Comparison of ENCODE assay signal across 16 cellular contexts in the genomic region with DNA sequence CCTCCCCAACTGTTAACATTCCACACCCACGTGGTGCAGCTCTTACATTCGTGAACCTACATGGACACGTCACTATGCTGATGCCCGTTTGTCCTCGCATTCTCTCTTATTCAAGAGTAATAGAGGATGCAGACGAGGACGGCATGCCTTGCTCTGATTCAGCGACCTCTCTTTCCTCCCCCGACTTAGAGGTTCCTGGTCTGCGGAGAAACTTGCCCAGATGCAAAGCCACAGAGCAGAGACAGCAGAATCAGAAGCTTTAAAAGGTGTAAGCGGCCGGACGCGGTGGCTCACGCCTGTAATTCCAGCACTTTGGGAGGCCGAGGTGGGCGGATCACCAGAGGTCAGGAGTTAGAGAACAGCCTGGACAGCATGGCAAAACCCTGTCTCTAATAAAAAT.
A peak's percentile ranks its signal among the peaks of the same experiment; 100 is the strongest.
DNase-seq lines count a peak whose midpoint lies in the region; ATAC-seq and TF ChIP-seq lines count a peak whose summit lies in the region.
"Had no signal": no experiment of that assay in that cellular context is flagged by ENCODE, and none has a peak within 500 bp of the region (broad histone marks: within the 10 kb centered on the region; RNA-seq: fewer than 3 reads in every experiment).

No MANE protein-coding gene starts in this region.

- no CpG with 5 or more reads among the region's 17 CpGs for WGBS in mesendoderm (ENCODE audit: extremely low coverage, insufficient coverage, low lambda C conversion rate)

- DNase-seq in RPMI7951 (ENCODE audit: low read depth) (peak; percentile 44), mesendoderm (no peak), NCI-H2196 (lab: John Stamatoyannopoulos, UW; ENCODE audit: unreplicated experiment) (no peak), Right ventricle myocardium inferior (ENCODE audit: missing footprints) (no peak)
- DNase-seq in CD8-positive, alpha-beta T cell = no peak
- DNase-seq: 8988T; AML-193; C1 segment of cervical spinal cord; CD4-positive, alpha-beta T cell; DMS79; EL; GOT3; IMR-90 had no signal

- no peaks in the 10 kb centered on the region for H3K36me3 Mint-ChIP-seq in CD8-positive, alpha-beta T cell

- peak overlapping the region; percentile 63 for H3K56ac ChIP-seq in mesendoderm (ENCODE audit: low read length)

- H3K9me3 ChIP-seq in BLaER1 = no peaks in the 10 kb centered on the region
- no peaks in the 10 kb centered on the region for H3K9me3 ChIP-seq in KOPT-K1 (ENCODE audit: insufficient read depth, low read length, poor library complexity, severe bottlenecking)
- no peaks in the 10 kb centered on the region for H3K9me3 ChIP-seq in CD8-positive, alpha-beta T cell (ENCODE audit: low read length)
- H3K9me3 ChIP-seq: HAP-1 had no signal

- H2AK5ac ChIP-seq in mesendoderm (ENCODE audit: low read length) = peak overlapping the region; percentile 73

- H3K4me3 Mint-ChIP-seq in CD8-positive, alpha-beta T cell = no peak overlapping the region
- H3K4me3 Mint-ChIP-seq: CD4-positive, alpha-beta T cell had no signal

- H4K8ac ChIP-seq in mesendoderm (ENCODE audit: low read depth, low read length) = no peak overlapping the region

- H3K4me2 ChIP-seq in BLaER1 (peak overlapping the region; percentile 56), mesendoderm (ENCODE audit: low read length) (no peak overlapping the region)

- no peak overlapping the region for H3K18ac ChIP-seq in mesendoderm (ENCODE audit: low read length)

- H3K4me1 ChIP-seq in BLaER1 = peaks cover 61% of the 10 kb centered on the region
- H3K4me1 ChIP-seq in mesendoderm (ENCODE audit: control insufficient read depth, low read depth, low read length) = peaks cover 31% of the 10 kb centered on the region
- no peaks in the 10 kb centered on the region for H3K4me1 ChIP-seq in CD8-positive, alpha-beta T cell (ENCODE audit: insufficient read depth, low read length)
- H3K4me1 ChIP-seq: HAP-1 had no signal

- no peak for TF ChIP-seq CTCF in CD8-positive, alpha-beta T cell (IDR thresholded peaks at IDR 0.05)

- H3K9ac ChIP-seq in BLaER1 (no peak overlapping the region), mesendoderm (ENCODE audit: low read length) (no peak overlapping the region)

- H2BK15ac ChIP-seq in mesendoderm (replicated peaks; ENCODE audit: low read depth) = no peak overlapping the region

- no peaks in the 10 kb centered on the region for H3K79me1 ChIP-seq in mesendoderm (ENCODE audit: low read length)

- no peaks in the 10 kb centered on the region for H3K36me3 ChIP-seq in BLaER1
- no peaks in the 10 kb centered on the region for H3K36me3 ChIP-seq in KOPT-K1 (ENCODE audit: insufficient read depth, low read length)
- H3K36me3 ChIP-seq in mesendoderm (ENCODE audit: control insufficient read depth, insufficient read depth, low read length) = no peaks in the 10 kb centered on the region
- H3K36me3 ChIP-seq in CD8-positive, alpha-beta T cell (ENCODE audit: insufficient read depth, low read length) = no peaks in the 10 kb centered on the region
- H3K36me3 ChIP-seq: HAP-1 had no signal

- no peak overlapping the region for H2BK120ac ChIP-seq in mesendoderm (ENCODE audit: low read depth, low read length)

- CTCF ChIA-PET in CD8-positive, alpha-beta T cell (lab: Charles Lee) = no interaction called here

- H3K4ac ChIP-seq in mesendoderm (ENCODE audit: low read depth, low read length) = no peak overlapping the region

- H3K4me1 Mint-ChIP-seq in CD8-positive, alpha-beta T cell (ENCODE audit: low read depth) = no peaks in the 10 kb centered on the region

- no peak overlapping the region for H3K27ac ChIP-seq in BLaER1
- H3K27ac ChIP-seq in KOPT-K1 (ENCODE audit: low read depth, low read length, poor library complexity, severe bottlenecking) = peak overlapping the region; percentile 34
- H3K27ac ChIP-seq in mesendoderm (ENCODE audit: low read depth, low read length) = no peak overlapping the region
- H3K27ac ChIP-seq in CD8-positive, alpha-beta T cell (ENCODE audit: low read depth, low read length) = no peak overlapping the region

- H3K27ac Mint-ChIP-seq in CD8-positive, alpha-beta T cell = no peak overlapping the region
- H3K27ac Mint-ChIP-seq: CD4-positive, alpha-beta T cell had no signal

- ATAC-seq in CD8-positive, alpha-beta T cell = no peak
- no peak for ATAC-seq in Right ventricle myocardium inferior

- H3K27me3 ChIP-seq in BLaER1 (peaks cover 91% of the 10 kb centered on the region), mesendoderm (ENCODE audit: insufficient read depth, low read length, poor library complexity) (no peaks in the 10 kb centered on the region)
- H3K27me3 ChIP-seq in CD8-positive, alpha-beta T cell (ENCODE audit: insufficient read depth, low read length) = no peaks in the 10 kb centered on the region

- H4K20me1 ChIP-seq in BLaER1 = peaks cover 16% of the 10 kb centered on the region; the same call in 1 of the 2 replicates

- H3K79me2 ChIP-seq in mesendoderm (ENCODE audit: control insufficient read depth, insufficient read depth, low read length) = no peaks in the 10 kb centered on the region

- H3K4me3 ChIP-seq in BLaER1 (no peak overlapping the region), mesendoderm (ENCODE audit: low read length) (no peak overlapping the region)
- H3K4me3 ChIP-seq in CD8-positive, alpha-beta T cell (ENCODE audit: low read depth, low read length) = no peak overlapping the region
- H3K4me3 ChIP-seq: HAP-1 had no signal

- no peak overlapping the region for H3K23ac ChIP-seq in mesendoderm (ENCODE audit: low read length)

- H3K27me3 Mint-ChIP-seq in CD8-positive, alpha-beta T cell (ENCODE audit: low read depth) = no peaks in the 10 kb centered on the region
- H3K27me3 Mint-ChIP-seq: CD4-positive, alpha-beta T cell had no signal

- POLR2A ChIA-PET in CD8-positive, alpha-beta T cell (lab: Charles Lee) = no interaction called here

- peak overlapping the region; percentile 11 for H2BK5ac ChIP-seq in mesendoderm (ENCODE audit: low read length)

- no peaks in the 10 kb centered on the region for H3K9me3 Mint-ChIP-seq in CD8-positive, alpha-beta T cell
- H3K9me3 Mint-ChIP-seq: CD4-positive, alpha-beta T cell had no signal

- no peak overlapping the region for H4K5ac ChIP-seq in mesendoderm (ENCODE audit: low read length)

- intact Hi-C loops in CD8-positive, alpha-beta T cell (cut with DNase I, micrococcal nuclease) = no loop called here
- intact Hi-C loops in Right ventricle myocardium inferior (cut with DNase I) = no loop called here
